1 cellular context compared by ENCODE assay signal in the genomic region with DNA sequence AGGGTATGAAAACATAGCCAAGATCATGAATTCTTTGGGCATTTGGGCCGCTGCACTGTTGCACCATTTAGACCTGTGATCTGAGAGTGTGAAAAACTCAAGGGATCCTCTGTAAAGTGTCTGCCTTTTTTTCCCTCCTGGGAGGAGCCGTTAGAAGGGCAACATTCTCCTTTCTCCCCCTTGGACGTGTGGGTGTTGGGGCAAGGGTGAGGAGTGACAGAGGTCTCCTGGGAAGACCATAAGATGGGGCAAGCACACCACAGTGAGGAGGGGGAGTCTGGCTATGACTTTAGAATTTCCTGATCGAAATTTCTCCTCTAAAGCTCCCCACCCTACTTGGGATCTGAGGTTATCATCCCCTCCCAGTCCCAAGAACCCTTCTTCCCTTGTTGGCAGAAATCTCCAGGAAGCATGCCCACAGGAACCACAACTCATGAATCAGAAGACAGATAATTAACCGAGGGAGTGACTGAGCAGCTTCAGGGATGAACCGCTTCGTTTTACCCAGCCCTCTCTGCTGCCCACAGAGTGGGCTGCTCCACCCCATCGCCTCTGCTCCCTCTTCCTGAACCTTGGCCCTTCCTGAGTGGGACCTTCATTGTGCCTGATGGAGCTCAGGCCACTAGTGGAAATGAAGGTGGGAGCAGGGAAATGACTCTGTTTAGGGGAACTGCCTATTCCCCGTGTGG.
TF ChIP-seq lines count a peak whose summit lies in the region.

No MANE protein-coding gene starts in this region.

TF ChIP-seq in endothelial cell of umbilical vein, 7 proteins besides CTCF, POLR2A, EP300 and RAD21 (continued from another document):
- no peak for TF ChIP-seq EZH2 (IDR thresholded peaks at IDR 0.05; ENCODE audit: borderline replicate concordance, low read depth, low read length, severe bottlenecking)
